ENCODE assay signal across 23 cellular contexts in the genomic region with DNA sequence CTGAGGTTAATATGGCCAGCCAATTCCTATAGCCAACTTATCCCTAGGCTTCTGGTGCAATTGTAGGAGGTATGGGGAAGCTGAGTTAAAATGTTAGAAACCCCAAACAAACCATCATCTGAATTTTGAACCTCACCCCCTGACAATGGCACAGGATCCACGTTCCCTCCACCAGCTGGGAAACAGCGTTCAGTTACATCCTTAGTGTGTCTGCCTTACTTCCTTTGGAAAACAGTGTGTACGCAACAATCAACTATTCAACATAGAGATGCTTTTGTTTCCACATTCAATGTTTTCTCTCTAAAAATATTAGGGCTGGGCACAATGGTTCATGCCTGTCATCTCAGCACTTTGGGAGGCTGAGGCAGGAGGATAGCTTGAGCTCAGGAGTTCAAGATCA.
DNase-seq lines count a peak whose midpoint lies in the region; ATAC-seq and TF ChIP-seq lines count a peak whose summit lies in the region.
"Had no signal": no experiment of that assay in that cellular context is flagged by ENCODE, and none has a peak within 500 bp of the region (broad histone marks: within the 10 kb centered on the region; RNA-seq: fewer than 3 reads in every experiment).

No MANE protein-coding gene starts in this region.

- TF ChIP-seq POLR2A in gastrocnemius medialis (IDR thresholded peaks at IDR 0.05): no peak

- H3K4me3 ChIP-seq in left ventricle myocardium inferior (no peak overlapping the region), right atrium auricular region (no peak overlapping the region), left lung (no peak overlapping the region), gastrocnemius medialis (no peak overlapping the region)

- H3K27me3 ChIP-seq in left ventricle myocardium inferior (ENCODE audit: low read depth) (no peaks in the 10 kb centered on the region), right atrium auricular region (no peaks in the 10 kb centered on the region), left lung (no peaks in the 10 kb centered on the region), gastrocnemius medialis (no peaks in the 10 kb centered on the region)

- in situ Hi-C loops in gastrocnemius medialis (cut with MboI; ENCODE audit: low sequenced_read_pairs in 4 of 4): no loop called here

- H3K27ac ChIP-seq in left ventricle myocardium inferior (replicated peaks) (peak overlapping the region; percentile 59), right atrium auricular region (no peak overlapping the region), left lung (peak overlapping the region; percentile 44 to 67), gastrocnemius medialis (peak overlapping the region; percentile 57 to 70 (median 68))
- H3K27ac ChIP-seq: C4-2B, KMS-11 had no signal

- peaks cover 5% of the 10 kb centered on the region for H3K4me1 Mint-ChIP-seq in stimulated activated naive CD8-positive, alpha-beta T cell treated with anti-CD3 and anti-CD28 coated beads, Interleukin-15, amount 100 ng/mL, for 72 hours
- H3K4me1 Mint-ChIP-seq: CD8-positive, alpha-beta memory T cell had no signal

- H3K36me3 ChIP-seq in left ventricle myocardium inferior (peaks cover 19% of the 10 kb centered on the region), right atrium auricular region (no peaks in the 10 kb centered on the region), left lung (no peaks in the 10 kb centered on the region), gastrocnemius medialis (peaks cover 0 to 2% of the 10 kb centered on the region in 2 donors)

- TF ChIP-seq CTCF in left ventricle myocardium inferior (IDR thresholded peaks at IDR 0.05; ENCODE audit: borderline replicate concordance) (no peak), right atrium auricular region (IDR thresholded peaks at IDR 0.05) (no peak), left lung (IDR thresholded peaks at IDR 0.05) (no peak), gastrocnemius medialis (IDR thresholded peaks at IDR 0.05 in 4 of 5, conservative IDR thresholded peaks at IDR 0.05 in 1 of 5) (no peak)

- H3K27me3 Mint-ChIP-seq in stimulated activated naive CD8-positive, alpha-beta T cell treated with anti-CD3 and anti-CD28 coated beads, Interleukin-15, amount 100 ng/mL, for 72 hours: no peaks in the 10 kb centered on the region

- no peaks in the 10 kb centered on the region for H3K9me3 Mint-ChIP-seq in stimulated activated naive CD8-positive, alpha-beta T cell treated with anti-CD3 and anti-CD28 coated beads, Interleukin-15, amount 100 ng/mL, for 72 hours
- H3K9me3 Mint-ChIP-seq: CD8-positive, alpha-beta memory T cell had no signal

- no peak overlapping the region for H3K27ac Mint-ChIP-seq in stimulated activated naive CD8-positive, alpha-beta T cell treated with anti-CD3 and anti-CD28 coated beads, Interleukin-15, amount 100 ng/mL, for 72 hours
- H3K27ac Mint-ChIP-seq: CD8-positive, alpha-beta memory T cell had no signal

- intact Hi-C loops in left ventricle myocardium inferior (cut with micrococcal nuclease) (no loop called here), left lung (cut with DNase I) (no loop called here), gastrocnemius medialis (cut with DNase I; ENCODE audit: low total_unique reads) (no loop called here)

- H3K4me1 ChIP-seq in left ventricle myocardium inferior: peaks cover 75% of the 10 kb centered on the region
- peaks cover 0 to 39% of the 10 kb centered on the region in 2 donors for H3K4me1 ChIP-seq in right atrium auricular region
- H3K4me1 ChIP-seq in left lung: peaks cover 11 to 50% of the 10 kb centered on the region in 2 donors
- peaks cover 42 to 47% of the 10 kb centered on the region in 2 donors for H3K4me1 ChIP-seq in gastrocnemius medialis

- no peak overlapping the region for H3K4me3 Mint-ChIP-seq in stimulated activated naive CD8-positive, alpha-beta T cell treated with anti-CD3 and anti-CD28 coated beads, Interleukin-15, amount 100 ng/mL, for 72 hours
- H3K4me3 Mint-ChIP-seq: CD8-positive, alpha-beta memory T cell had no signal

- H3K9me3 ChIP-seq in left ventricle myocardium inferior (replicated peaks): no peaks in the 10 kb centered on the region
- no peaks in the 10 kb centered on the region for H3K9me3 ChIP-seq in right atrium auricular region
- no peaks in the 10 kb centered on the region for H3K9me3 ChIP-seq in left lung
- H3K9me3 ChIP-seq in gastrocnemius medialis: no peaks in the 10 kb centered on the region

- no peak for ATAC-seq in left lung
- ATAC-seq in gastrocnemius medialis: no peak
- no peak for ATAC-seq in stimulated activated naive CD8-positive, alpha-beta T cell treated with anti-CD3 and anti-CD28 coated beads, Interleukin-15, amount 100 ng/mL, for 72 hours
- ATAC-seq in HG03280 (IDR thresholded peaks at IDR 0.05; ENCODE audit: unreplicated experiment): no peak
- ATAC-seq: Panc1 had no signal

- DNase-seq in left ventricle myocardium inferior (no peak), right atrium auricular region (ENCODE audit: low spot score) (no peak), left lung (no peak), gastrocnemius medialis (no peak), hypothalamus (lab: John Stamatoyannopoulos, UW) (no peak)
- no peak for DNase-seq in stimulated activated naive CD8-positive, alpha-beta T cell treated with anti-CD3 and anti-CD28 coated beads, Interleukin-15, amount 100 ng/mL, for 72 hours
- DNase-seq: Calu3; CD8-positive, alpha-beta memory T cell; DMS153; GOT3; HCEC 1CT; IMR-90; NCI-H1105; NCI-H146; NCI-H2029; NCI-H226; NCI-H510A treated with DMSO at 0.1 percent for 48 hours; NCI-H748 treated with DMSO at 0.1 percent for 48 hours; NK-92 treated with Interleukin-12 subunit alpha and Interleukin-12 subunit beta, amount 100 ng/mL, for 24 hours had no signal

Comparison
In these comparisons a context has a peak if more than half of its experiments do, and no peak if none do; other contexts are left out.
1. H3K27ac ChIP-seq: peak in left ventricle myocardium inferior (single experiment), left lung (2 of 2) and gastrocnemius medialis (4 of 4); none in right atrium auricular region (0 of 2).